26 cellular contexts compared by ENCODE assay signal in genomic region chr17:59494757-59495368, GRCh38.
"Had no signal": no experiment of that assay in that cellular context is flagged by ENCODE, and none has a peak within 500 bp of the region (broad histone marks: within the 10 kb centered on the region; RNA-seq: fewer than 3 reads in every experiment).

No MANE protein-coding gene starts in this region.

- H3K4me2 ChIP-seq: hepatocyte, smooth muscle cell had no signal

- DNase-seq: activated CD4-positive, alpha-beta T cell treated with anti-CD3 and anti-CD28 coated beads, Interleukin-2, amount 50 U/mL, for 4 hours; activated gamma-delta T cell treated with Interleukin-2 at 50 U/mL for 16 hours; aorta; effector CD8-positive, alpha-beta T cell; erythroblast; foreskin keratinocyte; immature natural killer cell; naive thymus-derived CD8-positive, alpha-beta T cell; ovary; stimulated activated CD4-positive, alpha-beta T cell treated with anti-CD3 and anti-CD28 coated beads, Interleukin-15, amount 100 ng/mL, for 24 hours; stomach; T-helper 1 cell; T-helper 9 cell; transverse colon had no signal

- H3K27ac ChIP-seq: foreskin keratinocyte, hepatocyte, neutrophil, ovary, stomach, suprapubic skin, transverse colon, vagina had no signal

- H3K4me1 ChIP-seq: foreskin keratinocyte, suprapubic skin, transverse colon, vagina had no signal

- H3K9me3 ChIP-seq: neutrophil, ovary, stomach, suprapubic skin, transverse colon, vagina had no signal

- H3K4me1 Mint-ChIP-seq: activated naive CD4-positive, alpha-beta T cell treated with anti-CD3 and anti-CD28 coated beads, Interleukin-2, amount 50 U/mL, for 24 hours; immature natural killer cell; naive thymus-derived CD8-positive, alpha-beta T cell; stimulated activated memory B cell treated with anti-CD40 and anti-IgM and Interleukin-4, amounts not matched to agents 10 μg/mL and 1 μg/mL and 100 μg/mL, for 72 hours had no signal

- H3K36me3 ChIP-seq: neutrophil, ovary, stomach, suprapubic skin, transverse colon, vagina had no signal

- H3K27me3 Mint-ChIP-seq: activated naive CD4-positive, alpha-beta T cell treated with anti-CD3 and anti-CD28 coated beads, Interleukin-2, amount 50 U/mL, for 24 hours had no signal

- H3K79me2 ChIP-seq: hepatocyte had no signal

- H3K4me3 Mint-ChIP-seq: activated naive CD4-positive, alpha-beta T cell treated with anti-CD3 and anti-CD28 coated beads, Interleukin-2, amount 50 U/mL, for 24 hours; brain; dendritic cell treated with granulocyte-macrophage colony-stimulating factor and Interleukin-4, amounts not matched to agents 40 ng/mL and 50 ng/mL, for 4 days; immature natural killer cell; naive thymus-derived CD8-positive, alpha-beta T cell; stimulated activated memory B cell treated with anti-CD40 and anti-IgM and Interleukin-4, amounts not matched to agents 10 μg/mL and 1 μg/mL and 100 μg/mL, for 72 hours had no signal

- H3K4me3 ChIP-seq: hepatocyte, lung, ovary, smooth muscle cell, stomach, suprapubic skin, transverse colon, vagina had no signal

- H3K36me3 Mint-ChIP-seq: activated naive CD4-positive, alpha-beta T cell treated with anti-CD3 and anti-CD28 coated beads, Interleukin-2, amount 50 U/mL, for 24 hours; brain; immature natural killer cell; naive thymus-derived CD8-positive, alpha-beta T cell; stimulated activated memory B cell treated with anti-CD40 and anti-IgM and Interleukin-4, amounts not matched to agents 10 μg/mL and 1 μg/mL and 100 μg/mL, for 72 hours had no signal

- H2AFZ ChIP-seq: hepatocyte had no signal

- H3K9me3 Mint-ChIP-seq: activated naive CD4-positive, alpha-beta T cell treated with anti-CD3 and anti-CD28 coated beads, Interleukin-2, amount 50 U/mL, for 24 hours; dendritic cell treated with granulocyte-macrophage colony-stimulating factor and Interleukin-4, amounts not matched to agents 40 ng/mL and 50 ng/mL, for 4 days; naive thymus-derived CD8-positive, alpha-beta T cell; stimulated activated memory B cell treated with anti-CD40 and anti-IgM and Interleukin-4, amounts not matched to agents 10 μg/mL and 1 μg/mL and 100 μg/mL, for 72 hours had no signal

- H3K27ac Mint-ChIP-seq: dendritic cell treated with granulocyte-macrophage colony-stimulating factor and Interleukin-4, amounts not matched to agents 40 ng/mL and 50 ng/mL, for 4 days; immature natural killer cell; naive thymus-derived CD8-positive, alpha-beta T cell; stimulated activated memory B cell treated with anti-CD40 and anti-IgM and Interleukin-4, amounts not matched to agents 10 μg/mL and 1 μg/mL and 100 μg/mL, for 72 hours had no signal

- ATAC-seq: foreskin keratinocyte; left lobe of liver; naive thymus-derived CD8-positive, alpha-beta T cell; sciatic nerve; stimulated activated memory B cell treated with anti-CD40 and anti-IgM and Interleukin-4, amounts not matched to agents 10 μg/mL and 1 μg/mL and 100 μg/mL, for 72 hours had no signal

- H3K27me3 ChIP-seq: foreskin keratinocyte, hepatocyte, neutrophil, ovary, stomach, suprapubic skin, transverse colon, vagina had no signal
